1 cellular context compared by ENCODE assay signal in genomic region chr3:67531149-67532101, GRCh38.
TF ChIP-seq lines count a peak whose summit lies in the region.

No MANE protein-coding gene starts in this region.

TF ChIP-seq in GM23338, 12 proteins besides CTCF, POLR2A, EP300 and RAD21 (continued from another document):
- TF ChIP-seq ZNF462 (CRISPR knock-in tag; IDR thresholded peaks at IDR 0.05), result no peak
- TF ChIP-seq CREB1 (CRISPR knock-in tag; IDR thresholded peaks at IDR 0.05; ENCODE audit: low read depth), result no peak
- no peak for TF ChIP-seq ZNF114 (CRISPR knock-in tag; IDR thresholded peaks at IDR 0.05)
- TF ChIP-seq POLR2AphosphoS5 (IDR thresholded peaks at IDR 0.05; ENCODE audit: low read depth), result no peak
- no peak for TF ChIP-seq EZH2phosphoT487 (IDR thresholded peaks at IDR 0.05; ENCODE audit: unreplicated experiment)
- no peak for TF ChIP-seq ETS1 (IDR thresholded peaks at IDR 0.05)
- no peak for TF ChIP-seq NANOG (IDR thresholded peaks at IDR 0.05; ENCODE audit: borderline replicate concordance)
- TF ChIP-seq EZH2 (IDR thresholded peaks at IDR 0.05; ENCODE audit: low read depth, unreplicated experiment), result no peak
- TF ChIP-seq JUNB (IDR thresholded peaks at IDR 0.05; ENCODE audit: unreplicated experiment), result no peak
- no peak for TF ChIP-seq REST (IDR thresholded peaks at IDR 0.05; ENCODE audit: unreplicated experiment)
- TF ChIP-seq STAT1 (IDR thresholded peaks at IDR 0.05; ENCODE audit: unreplicated experiment), result no peak
